Comparison of ENCODE assay signal across 29 cellular contexts in genomic region chr7:97818066-97818663, GRCh38.
"Had no signal": no experiment of that assay in that cellular context is flagged by ENCODE, and none has a peak within 500 bp of the region (broad histone marks: within the 10 kb centered on the region; RNA-seq: fewer than 3 reads in every experiment).

No MANE protein-coding gene starts in this region.

- DNase-seq: activated CD4-positive, alpha-beta memory T cell treated with anti-CD3 and anti-CD28 coated beads for 36 hours; activated CD4-positive, alpha-beta T cell treated with anti-CD3 and anti-CD28 coated beads, Interleukin-2, amount 10 ng/mL, durations not matched to agents 24 days and 14 days; activated CD4-positive, CD25-positive, alpha-beta regulatory T cell treated with anti-CD3 and anti-CD28 coated beads, Interleukin-2, amount 50 U/mL, for 72 hours; activated CD8-positive, alpha-beta memory T cell treated with anti-CD3 and anti-CD28 coated beads, Interleukin-2, amount 50 U/mL, for 4 hours; activated gamma-delta T cell treated with Interleukin-2 at 50 U/mL for 16 hours; activated naive CD8-positive, alpha-beta T cell treated with anti-CD3 and anti-CD28 coated beads, Interleukin-2, amount 50 U/mL, for 24 hours; activated T-cell treated with anti-CD3 and anti-CD28 coated beads, Interleukin-2, amount 50 U/mL, for 24 hours; amygdala; caudate nucleus; cortex of kidney; effector memory CD8-positive, alpha-beta T cell; erythroblast; gastrocnemius medialis; glutamatergic neuron; left ventricle myocardium superior; ovary; retina; sigmoid colon; small intestine; stimulated activated CD4-positive, alpha-beta T cell treated with anti-CD3 and anti-CD28 coated beads, Interleukin-4, amount 100 ng/mL, for 4 hours; stimulated activated CD8-positive, alpha-beta memory T cell treated with anti-CD3 and anti-CD28 coated beads, Interleukin-4, amount 100 ng/mL, for 48 hours; stimulated activated naive CD8-positive, alpha-beta T cell treated with anti-CD3 and anti-CD28 coated beads, Interleukin-15, amount 100 ng/mL, for 72 hours; substantia nigra; T1000; WERI-Rb-1 had no signal

- H3K9me3 ChIP-seq: gastrocnemius medialis, ovary, prostate gland, sigmoid colon, vagina had no signal

- FAIRE-seq: islet of Langerhans had no signal

- H3K4me1 ChIP-seq: gastrocnemius medialis, prostate gland, sigmoid colon, vagina had no signal

- ATAC-seq: activated naive CD8-positive, alpha-beta T cell treated with anti-CD3 and anti-CD28 coated beads, Interleukin-2, amount 50 U/mL, for 24 hours; effector memory CD8-positive, alpha-beta T cell; gastrocnemius medialis; left ventricle myocardium superior; stimulated activated memory B cell treated with anti-CD40 and anti-IgM and Interleukin-4, amounts not matched to agents 10 μg/mL and 1 μg/mL and 100 μg/mL, for 72 hours; stimulated activated naive CD8-positive, alpha-beta T cell treated with anti-CD3 and anti-CD28 coated beads, Interleukin-15, amount 100 ng/mL, for 72 hours had no signal

- H3K27ac ChIP-seq: gastrocnemius medialis, ovary, prostate gland, sigmoid colon, vagina, WERI-Rb-1 had no signal

- H3K4me3 ChIP-seq: gastrocnemius medialis, ovary, prostate gland, sigmoid colon, vagina had no signal
